In the genomic region with DNA sequence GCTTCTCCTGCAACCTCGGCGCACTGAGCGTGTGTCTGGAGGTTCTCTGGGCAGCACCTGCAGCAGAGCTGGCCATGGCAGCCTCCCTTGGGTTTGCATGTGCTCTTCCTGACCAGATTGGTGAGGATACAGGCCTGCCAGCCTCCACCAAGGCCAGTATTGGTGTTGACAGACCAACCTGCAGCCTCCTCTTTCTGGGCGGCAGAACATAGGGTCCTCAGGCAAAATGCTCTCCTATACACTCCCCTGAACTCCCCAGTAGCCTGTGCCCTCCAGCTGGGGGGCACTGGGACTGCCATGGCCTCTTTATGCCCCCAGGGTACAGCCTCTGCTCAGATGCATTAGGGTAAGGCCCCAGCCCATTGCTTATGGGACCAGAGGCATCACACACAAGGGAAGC, we compare ENCODE assay signal across 20 cellular contexts.
DNase-seq lines count a peak whose midpoint lies in the region; ATAC-seq, FAIRE-seq and TF ChIP-seq lines count a peak whose summit lies in the region.
"Had no signal": no experiment of that assay in that cellular context is flagged by ENCODE, and none has a peak within 500 bp of the region (broad histone marks: within the 10 kb centered on the region; RNA-seq: fewer than 3 reads in every experiment).

No MANE protein-coding gene starts in this region.

- peaks cover 5 to 14% of the 10 kb centered on the region in 2 donors for H3K4me1 Mint-ChIP-seq in stimulated activated naive B cell treated with anti-CD40 and anti-IgM and Interleukin-4, amounts not matched to agents 10 μg/mL and 1 μg/mL and 100 μg/mL, for 72 hours
- no peaks in the 10 kb centered on the region for H3K4me1 Mint-ChIP-seq in activated T-helper 17 cell treated with anti-CD3 and anti-CD28 coated beads, Interleukin-2, amount 50 U/mL, for 72 hours

- TF ChIP-seq RAD21 in K562 (CRISPR knock-in tag; conservative IDR thresholded peaks at IDR 0.05 in 1 of 2, IDR thresholded peaks at IDR 0.05 in 1 of 2), result no peak

- H3K9me3 Mint-ChIP-seq in stimulated activated naive B cell treated with anti-CD40 and anti-IgM and Interleukin-4, amounts not matched to agents 10 μg/mL and 1 μg/mL and 100 μg/mL, for 72 hours, result no peaks in the 10 kb centered on the region
- H3K9me3 Mint-ChIP-seq in activated T-helper 17 cell treated with anti-CD3 and anti-CD28 coated beads, Interleukin-2, amount 50 U/mL, for 72 hours, result no peaks in the 10 kb centered on the region
- H3K9me3 Mint-ChIP-seq: CD14-positive monocyte, H9, IgD-negative memory B cell had no signal

- peaks cover 8 to 13% of the 10 kb centered on the region in 2 donors for H3K27me3 Mint-ChIP-seq in stimulated activated naive B cell treated with anti-CD40 and anti-IgM and Interleukin-4, amounts not matched to agents 10 μg/mL and 1 μg/mL and 100 μg/mL, for 72 hours
- H3K27me3 Mint-ChIP-seq in activated T-helper 17 cell treated with anti-CD3 and anti-CD28 coated beads, Interleukin-2, amount 50 U/mL, for 72 hours, result peaks cover 6% of the 10 kb centered on the region

- no peaks in the 10 kb centered on the region for H3K36me3 ChIP-seq in BLaER1 treated with 17β-estradiol and CSF1 and Interleukin-3, amounts not matched to agents 10 nM and 100 nM
- H3K36me3 ChIP-seq in K562 (ENCODE audit: control insufficient read depth, insufficient read depth, low read length), result no peaks in the 10 kb centered on the region
- H3K36me3 ChIP-seq in tibial nerve, result no peaks in the 10 kb centered on the region
- H3K36me3 ChIP-seq: BE2C had no signal

- CTCF ChIA-PET in K562 (lab: Yijun Ruan, JAX; ENCODE audit: low intra/inter-chr PET ratio), result no interaction called here

- no peak for TF ChIP-seq EP300 in K562 (IDR thresholded peaks at IDR 0.05; ENCODE audit: low read length)
- no peak for TF ChIP-seq EP300 in tibial nerve (IDR thresholded peaks at IDR 0.05)

- no peak overlapping the region for H3K4me3 Mint-ChIP-seq in stimulated activated naive B cell treated with anti-CD40 and anti-IgM and Interleukin-4, amounts not matched to agents 10 μg/mL and 1 μg/mL and 100 μg/mL, for 72 hours
- H3K4me3 Mint-ChIP-seq in activated T-helper 17 cell treated with anti-CD3 and anti-CD28 coated beads, Interleukin-2, amount 50 U/mL, for 72 hours, result no peak overlapping the region
- H3K4me3 Mint-ChIP-seq: CD14-positive monocyte; CD4-positive, alpha-beta memory T cell; H9; IgD-negative memory B cell had no signal

- H3K79me2 ChIP-seq in K562 (ENCODE audit: control insufficient read depth, insufficient read depth, low read length), result no peaks in the 10 kb centered on the region

- intact Hi-C loops in K562 (cut with micrococcal nuclease), result no loop called here

- TF ChIP-seq POLR2A in K562 (conservative IDR thresholded peaks at IDR 0.05) (no peak), tibial nerve (IDR thresholded peaks at IDR 0.05) (no peak)

- WGBS in K562 (ENCODE audit: insufficient coverage, low coverage, missing lambda C conversion rate), result 73% methylated on average over 4 of the region's 4 CpGs
- 83 to 100% methylated on average over 1 to 4 of the region's 4 CpGs for WGBS in tibial nerve, 2 donors

- no peak overlapping the region for H3K9ac ChIP-seq in BLaER1 treated with 17β-estradiol and CSF1 and Interleukin-3, amounts not matched to agents 10 nM and 100 nM
- H3K9ac ChIP-seq in K562 (ENCODE audit: insufficient read depth in 1 of 2, low read depth in 2 of 2, low read length in 2 of 2), result 0 out of 4 replicates have a peak overlapping the region, but pooled peaks of 1 of the 2 experiments have one; percentile 6

- no peaks in the 10 kb centered on the region; a peak in 1 of 22 replicates for H4K20me1 ChIP-seq in BLaER1 treated with 17β-estradiol and CSF1 and Interleukin-3, amounts not matched to agents 10 nM and 100 nM
- H4K20me1 ChIP-seq in K562 (replicated peaks; ENCODE audit: control insufficient read depth, insufficient read depth, low read length), result no peaks in the 10 kb centered on the region

- in situ Hi-C loops in K562 (cut with MboI), result no loop called here

- peaks cover 8% of the 10 kb centered on the region for H3K9me1 ChIP-seq in K562 (ENCODE audit: control insufficient read depth, insufficient read depth, low read length)

- H3K9me3 ChIP-seq in BLaER1 treated with 17β-estradiol and CSF1 and Interleukin-3, amounts not matched to agents 10 nM and 100 nM (replicated peaks in 1 of 11), result no peaks in the 10 kb centered on the region
- no peaks in the 10 kb centered on the region for H3K9me3 ChIP-seq in K562 (replicated peaks; ENCODE audit: control insufficient read depth, insufficient read depth, low read depth, low read length)
- H3K9me3 ChIP-seq in tibial nerve, result no peaks in the 10 kb centered on the region
- H3K9me3 ChIP-seq: BE2C had no signal

- H3K4me3 ChIP-seq in BLaER1 treated with 17β-estradiol and CSF1 and Interleukin-3, amounts not matched to agents 10 nM and 100 nM, result no peak overlapping the region
- H3K4me3 ChIP-seq in K562, result no peak overlapping the region
- H3K4me3 ChIP-seq in tibial nerve, result no peak overlapping the region
- H3K4me3 ChIP-seq: GM12878 had no signal

- no peaks in the 10 kb centered on the region for H3K27me3 ChIP-seq in BLaER1 treated with 17β-estradiol and CSF1 and Interleukin-3, amounts not matched to agents 10 nM and 100 nM
- H3K27me3 ChIP-seq in K562 (ENCODE audit: control insufficient read depth in 2 of 2, insufficient read depth in 2 of 2, low read length in 2 of 2) (no peaks in the 10 kb centered on the region), tibial nerve (no peaks in the 10 kb centered on the region)
- H3K27me3 ChIP-seq: BE2C had no signal

- no peak for FAIRE-seq in K562 (lab: Jason Lieb, UNC)
- FAIRE-seq: A204.1, GM12878, GM19239, H1, HepG2 had no signal

- no peak overlapping the region for H2AFZ ChIP-seq in K562 (ENCODE audit: low read depth, low read length)

- H3K36me3 Mint-ChIP-seq in stimulated activated naive B cell treated with anti-CD40 and anti-IgM and Interleukin-4, amounts not matched to agents 10 μg/mL and 1 μg/mL and 100 μg/mL, for 72 hours, result no peaks in the 10 kb centered on the region
- H3K36me3 Mint-ChIP-seq in activated T-helper 17 cell treated with anti-CD3 and anti-CD28 coated beads, Interleukin-2, amount 50 U/mL, for 72 hours (ENCODE audit: low read depth), result no peaks in the 10 kb centered on the region
- H3K36me3 Mint-ChIP-seq: CD14-positive monocyte; CD4-positive, alpha-beta memory T cell; IgD-negative memory B cell had no signal

- no peak for ATAC-seq in K562
- no peak for ATAC-seq in stimulated activated naive B cell treated with anti-CD40 and anti-IgM and Interleukin-4, amounts not matched to agents 10 μg/mL and 1 μg/mL and 100 μg/mL, for 72 hours (replicated peaks)
- ATAC-seq in activated T-helper 17 cell treated with anti-CD3 and anti-CD28 coated beads, Interleukin-2, amount 50 U/mL, for 72 hours (replicated peaks), result no peak
- ATAC-seq: GM12878 had no signal

- peak overlapping the region in 7 of 11 experiments; percentile 58 to 79 (median 71); a peak in 13 of 22 replicates for H3K4me2 ChIP-seq in BLaER1 treated with 17β-estradiol and CSF1 and Interleukin-3, amounts not matched to agents 10 nM and 100 nM
- H3K4me2 ChIP-seq in K562 (ENCODE audit: insufficient read depth, low read length), result no peak overlapping the region

- no TSS peak for BruUV-seq in K562 (replicated peaks; lab: Mats Ljungman, UMichigan)

- DNase-seq in K562 (ENCODE audit: extremely low read depth in 1 of 4, low spot score in 3 of 4) (no peak), mesenteric fat pad (ENCODE audit: low spot score) (peak; percentile 55), tibial nerve (ENCODE audit: low spot score in 2 of 2) (no peak), NCI-H510A treated with DMSO at 0.1 percent for 48 hours (lab: John Stamatoyannopoulos, UW) (no peak)
- no peak for DNase-seq in stimulated activated naive B cell treated with anti-CD40 and anti-IgM and Interleukin-4, amounts not matched to agents 10 μg/mL and 1 μg/mL and 100 μg/mL, for 72 hours
- DNase-seq: ACHN; BE2C; CD4-positive, alpha-beta memory T cell; DMS153; DMS79 treated with DMSO at 0.1 percent for 48 hours; H9 had no signal

- no peak for TF ChIP-seq CTCF in K562 (IDR thresholded peaks at IDR 0.05 in 2 of 3, conservative IDR thresholded peaks at IDR 0.05 in 1 of 3; ENCODE audit: insufficient read depth in 2 of 3, low read depth in 1 of 3, low read length in 3 of 3)
- no peak for TF ChIP-seq CTCF in tibial nerve (IDR thresholded peaks at IDR 0.05)

- no peak overlapping the region for H3K27ac ChIP-seq in BLaER1 treated with 17β-estradiol and CSF1 and Interleukin-3, amounts not matched to agents 10 nM and 100 nM
- H3K27ac ChIP-seq in K562 (ENCODE audit: extremely low read depth, low read depth, low read length) (no peak overlapping the region), tibial nerve (no peak overlapping the region)

- POLR2A ChIA-PET in K562 (lab: Yijun Ruan, JAX), result interaction anchor here (0.6 kb wide), 3 partner anchors 10 to 455 kb away, joined by 3 to 4 read pairs (median 4); no protein-coding TSS in a partner anchor

- peaks cover 17 to 60% (median 45%) of the 10 kb centered on the region in 10 experiments; a peak in 19 of 20 replicates for H3K4me1 ChIP-seq in BLaER1 treated with 17β-estradiol and CSF1 and Interleukin-3, amounts not matched to agents 10 nM and 100 nM
- peaks cover 6 to 17% of the 10 kb centered on the region in 2 experiments for H3K4me1 ChIP-seq in K562 (replicated peaks in 1 of 2; ENCODE audit: control insufficient read depth in 2 of 2, insufficient read depth in 2 of 2, low read length in 2 of 2)
- H3K4me1 ChIP-seq in tibial nerve, result no peaks in the 10 kb centered on the region
- H3K4me1 ChIP-seq: BE2C had no signal

- peak overlapping the region; percentile 49 for H3K27ac Mint-ChIP-seq in stimulated activated naive B cell treated with anti-CD40 and anti-IgM and Interleukin-4, amounts not matched to agents 10 μg/mL and 1 μg/mL and 100 μg/mL, for 72 hours
- H3K27ac Mint-ChIP-seq in activated T-helper 17 cell treated with anti-CD3 and anti-CD28 coated beads, Interleukin-2, amount 50 U/mL, for 72 hours, result no peak overlapping the region
- H3K27ac Mint-ChIP-seq: CD14-positive monocyte; CD4-positive, alpha-beta memory T cell; H9 had no signal

TF ChIP-seq in K562, 482 proteins besides CTCF, POLR2A, EP300 and RAD21:
- TF ChIP-seq GTF2E2 (tag; IDR thresholded peaks at IDR 0.05) (no peak), ZFX (CRISPR knock-in tag; IDR thresholded peaks at IDR 0.05) (peak; percentile 14; the same call in 1 of the 2 replicates)
